Comparison of ENCODE assay signal across 9 cellular contexts in the genomic region with DNA sequence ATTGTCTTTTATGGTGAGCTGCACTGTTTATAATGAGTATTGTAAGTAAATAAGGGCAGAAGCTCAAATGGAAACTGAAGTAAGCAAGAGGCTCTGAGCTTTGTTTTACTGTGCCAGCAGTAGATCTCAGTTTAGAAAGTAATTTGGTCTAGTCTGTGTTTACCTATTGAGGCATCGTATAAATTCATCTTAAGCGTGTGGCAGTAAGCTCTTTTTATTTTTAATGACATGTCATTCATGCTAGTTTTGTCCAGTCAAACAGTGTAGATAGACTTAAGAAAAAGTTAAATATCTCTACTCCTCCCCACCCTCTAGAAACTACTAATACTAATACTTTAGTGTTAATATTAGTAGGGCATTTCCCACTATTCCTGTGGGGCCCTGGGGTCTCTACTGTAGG. TPM values are rescaled to one million over a fixed set of nuclear protein-coding genes. Genes with fewer than 3 reads are reported as not detected.
DNase-seq lines count a peak whose midpoint lies in the region; ATAC-seq and TF ChIP-seq lines count a peak whose summit lies in the region.
"Had no signal": no experiment of that assay in that cellular context is flagged by ENCODE, and none has a peak within 500 bp of the region (broad histone marks: within the 10 kb centered on the region; RNA-seq: fewer than 3 reads in every experiment).

No MANE protein-coding gene starts in this region.

- in situ Hi-C loops in GM13977 (cut with MboI; ENCODE audit: low pct_unique_long_range_greater_than_20kb, low sequenced_read_pairs, unreplicated experiment) = no loop called here

- H3K9ac ChIP-seq in ES-I3 (ENCODE audit: low read depth, low read length) (peak overlapping the region; percentile 66), OCI-LY1 (ENCODE audit: low read length) (peak overlapping the region; percentile 61; the same call in 1 of the 2 replicates)

- TF ChIP-seq POLR2A in prostate gland (IDR thresholded peaks at IDR 0.05) = no peak

- H2AFZ ChIP-seq in OCI-LY1 (ENCODE audit: low read length) = no peak overlapping the region

- DNase-seq in epithelial cell of prostate (ENCODE audit: low read depth, low spot score) = no peak
- DNase-seq in prostate gland (ENCODE audit: low spot score) = no peak
- no peak for DNase-seq in ecto neural progenitor cell (ENCODE audit: low spot score)
- DNase-seq in GM03348 (ENCODE audit: low spot score) = no peak
- DNase-seq in GM13977 (ENCODE audit: low spot score) = no peak
- DNase-seq: NCI-H2171 had no signal

- 18% methylated on average over 2 of the region's 2 CpGs for WGBS in prostate gland

- no peaks in the 10 kb centered on the region for H4K20me1 ChIP-seq in OCI-LY1 (ENCODE audit: insufficient read depth, low read length)

- H3K79me2 ChIP-seq in OCI-LY1 (ENCODE audit: insufficient read depth, low read length) = peaks cover 5% of the 10 kb centered on the region; the same call in 1 of the 2 replicates

- intact Hi-C loops in prostate gland (cut with DNase I) = loop anchor here (5.0 kb wide), 4 partner anchors 59 to 774 kb away; a partner anchor contains a TSS

- no peak for ATAC-seq in GM21717 (IDR thresholded peaks at IDR 0.05; ENCODE audit: unreplicated experiment)

- H3K9me2 ChIP-seq in OCI-LY1 (ENCODE audit: low read depth, low read length) = no peaks in the 10 kb centered on the region

- no peaks in the 10 kb centered on the region for H3K27me3 ChIP-seq in OCI-LY1 (ENCODE audit: insufficient read depth, low read length)
- no peaks in the 10 kb centered on the region for H3K27me3 ChIP-seq in prostate gland (replicated peaks; ENCODE audit: insufficient read depth)

- H3K36me3 ChIP-seq in ES-I3 (ENCODE audit: insufficient read depth, low read length) = no peaks in the 10 kb centered on the region
- no peaks in the 10 kb centered on the region for H3K36me3 ChIP-seq in OCI-LY1 (ENCODE audit: insufficient read depth, low read length)
- H3K36me3 ChIP-seq in prostate gland = no peaks in the 10 kb centered on the region

- no peak for TF ChIP-seq CTCF in OCI-LY1 (IDR thresholded peaks at IDR 0.05; ENCODE audit: low read length)
- no peak for TF ChIP-seq CTCF in prostate gland (IDR thresholded peaks at IDR 0.05)
- no peak for TF ChIP-seq CTCF in GM13977 (IDR thresholded peaks at IDR 0.05; ENCODE audit: extremely low read depth, insufficient read depth, missing control alignments)

- H3F3A ChIP-seq in OCI-LY1 (ENCODE audit: insufficient read depth, low read length) = no peaks in the 10 kb centered on the region

- H3K9me3 ChIP-seq in ES-I3 (ENCODE audit: control insufficient read depth, insufficient read depth, low read length) = no peaks in the 10 kb centered on the region
- H3K9me3 ChIP-seq in OCI-LY1 (ENCODE audit: low read length) = no peaks in the 10 kb centered on the region
- no peaks in the 10 kb centered on the region for H3K9me3 ChIP-seq in prostate gland

- H3K4me3 ChIP-seq in OCI-LY1 (ENCODE audit: low read depth, low read length, poor library complexity, severe bottlenecking) (peak overlapping the region; percentile 63), prostate gland (peak overlapping the region; percentile 75 to 85)

- H3K4me2 ChIP-seq in OCI-LY1 (ENCODE audit: low read length) = peak overlapping the region; percentile 60

- H3K4me1 ChIP-seq in ES-I3 (ENCODE audit: insufficient read depth, low read length) (peaks cover 26% of the 10 kb centered on the region), OCI-LY1 (ENCODE audit: insufficient read depth, low read length, severe bottlenecking) (peaks cover 33% of the 10 kb centered on the region), prostate gland (replicated peaks) (no peaks in the 10 kb centered on the region)

- H3K27ac ChIP-seq in OCI-LY1 (ENCODE audit: low read depth, low read length, poor library complexity, severe bottlenecking) (no peak overlapping the region), epithelial cell of prostate (peak overlapping the region; percentile 92), prostate gland (peak overlapping the region; percentile 86 to 94)

RNA-seq across cellular contexts. Expression of a gene that starts 2.0 kb away (rescaled TPM):
- 10 to 100 TPM; 36.8 to 78.8 TPM for total RNA-seq in prostate gland
